In the genomic region with DNA sequence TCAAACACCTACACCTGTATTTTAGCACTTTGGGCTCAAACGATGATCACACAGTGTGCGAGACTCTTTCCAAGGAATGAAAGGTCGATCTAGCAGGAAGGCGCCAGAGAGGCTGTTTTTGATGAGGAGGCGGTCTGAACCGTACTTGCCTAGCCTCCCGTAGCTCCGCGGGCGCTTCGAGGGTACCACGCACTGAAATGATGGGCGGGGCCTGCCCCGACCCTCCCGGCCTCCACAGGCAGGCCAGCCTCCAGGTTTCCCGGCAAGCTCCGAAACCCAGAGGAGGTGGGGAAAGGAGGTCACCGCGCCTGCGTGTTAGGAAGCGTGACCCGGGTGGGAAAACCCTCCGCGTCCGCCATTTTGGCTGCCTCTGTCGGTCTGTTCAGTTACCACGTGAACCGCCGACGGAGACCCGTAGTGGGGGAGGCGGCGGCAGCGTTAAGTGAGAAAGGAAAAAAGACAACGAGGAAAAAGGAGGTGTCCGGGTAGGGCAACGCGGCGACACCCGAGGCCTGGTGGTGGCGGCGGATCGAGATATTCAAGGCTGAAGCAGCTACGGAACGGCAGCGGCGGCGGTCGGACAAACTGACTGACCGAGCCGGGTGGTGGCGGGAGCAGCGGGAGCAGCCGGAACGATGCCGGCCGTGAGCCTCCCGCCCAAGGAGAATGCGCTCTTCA, we compare ENCODE assay signal across 8 cellular contexts. TPM values are rescaled to one million over a fixed set of nuclear protein-coding genes. Genes with fewer than 3 reads are reported as not detected.
DNase-seq lines count a peak whose midpoint lies in the region; ATAC-seq and TF ChIP-seq lines count a peak whose summit lies in the region.

A gene (plus strand): TSS at position 363 of the 678 bp plus-strand sequence. CDS start 273 bp downstream, at position 636.

- no peak for TF ChIP-seq EP300 in gastroesophageal sphincter (IDR thresholded peaks at IDR 0.05)

- ATAC-seq in gastroesophageal sphincter: peak; percentile 98

- H3K9ac ChIP-seq in SK-N-MC (ENCODE audit: insufficient read length): peak within 1 kb of the TSS; percentile 99

- 0% methylated on average over 2 to 22 of the region's 59 CpGs for WGBS in gastroesophageal sphincter (ENCODE audit: low coverage in 1 of 2), 2 donors

- H3K9me3 ChIP-seq in SK-N-MC (ENCODE audit: low read depth, low read length) (peaks cover 16% of the 10 kb centered on the region), gastroesophageal sphincter (no peaks in the 10 kb centered on the region)

- H3K27me3 ChIP-seq in gastroesophageal sphincter: no peaks in the 10 kb centered on the region

- peak within 1 kb of the TSS; percentile 91 for H3K4me3 ChIP-seq in NB4 (ENCODE audit: low read depth, low read length)
- peak within 1 kb of the TSS; percentile 88 for H3K4me3 ChIP-seq in SK-N-MC
- H3K4me3 ChIP-seq in gastroesophageal sphincter: peak within 1 kb of the TSS; percentile 90 to 98

- H3K4me3 Mint-ChIP-seq in HFFc6: peak within 1 kb of the TSS; percentile 99
- peak within 1 kb of the TSS; percentile 99 for H3K4me3 Mint-ChIP-seq in activated naive CD4-positive, alpha-beta T cell treated with anti-CD3 and anti-CD28 coated beads, Interleukin-2, amount 10 ng/mL, durations not matched to agents 7 days and 5 days

- H3K4me1 Mint-ChIP-seq in HFFc6 (ENCODE audit: low read depth): peaks cover 56% of the 10 kb centered on the region
- peaks cover 54% of the 10 kb centered on the region for H3K4me1 Mint-ChIP-seq in activated naive CD4-positive, alpha-beta T cell treated with anti-CD3 and anti-CD28 coated beads, Interleukin-2, amount 10 ng/mL, durations not matched to agents 7 days and 5 days

- DNase-seq in GM04503 (ENCODE audit: low read depth) (peak; percentile 76), HFFc6 (peak; percentile 97), NB4 (ENCODE audit: low read depth) (peak; percentile 99), SK-N-MC (ENCODE audit: low read depth, low spot score) (peak; percentile 84), non-pigmented ciliary epithelial cell (ENCODE audit: low read depth) (peak; percentile 77), superior temporal gyrus (ENCODE audit: extremely low spot score) (peak; percentile 99)
- DNase-seq in activated naive CD4-positive, alpha-beta T cell treated with anti-CD3 and anti-CD28 coated beads, Interleukin-2, amount 10 ng/mL, durations not matched to agents 7 days and 5 days: peak; percentile 97

- H3K27me3 Mint-ChIP-seq in HFFc6 (ENCODE audit: insufficient read depth): peaks cover 5% of the 10 kb centered on the region
- peaks cover 4% of the 10 kb centered on the region for H3K27me3 Mint-ChIP-seq in activated naive CD4-positive, alpha-beta T cell treated with anti-CD3 and anti-CD28 coated beads, Interleukin-2, amount 10 ng/mL, durations not matched to agents 7 days and 5 days

- no peaks in the 10 kb centered on the region for H3K9me3 Mint-ChIP-seq in HFFc6
- H3K9me3 Mint-ChIP-seq in activated naive CD4-positive, alpha-beta T cell treated with anti-CD3 and anti-CD28 coated beads, Interleukin-2, amount 10 ng/mL, durations not matched to agents 7 days and 5 days: no peaks in the 10 kb centered on the region

- H3K27ac ChIP-seq in SK-N-MC: peak within 1 kb of the TSS; percentile 93
- H3K27ac ChIP-seq in gastroesophageal sphincter: peak within 1 kb of the TSS; percentile 92 to 95 (median 94)

- TF ChIP-seq POLR2A in NB4 (IDR thresholded peaks at IDR 0.05; ENCODE audit: extremely low read depth, insufficient read length) (peak; percentile 66), gastroesophageal sphincter (IDR thresholded peaks at IDR 0.05) (peak; percentile 69 to 71)

- peaks cover 0 to 81% (median 11%) of the 10 kb centered on the region in 3 donors for H3K4me1 ChIP-seq in gastroesophageal sphincter

- CTCF ChIA-PET in activated naive CD4-positive, alpha-beta T cell treated with anti-CD3 and anti-CD28 coated beads, Interleukin-2, amount 10 ng/mL, durations not matched to agents 7 days and 5 days (lab: Charles Lee): interaction anchor here (0.6 to 1.5 kb wide), 7 partner anchors 14 to 271 kb away, joined by 3 to 5 read pairs (median 3); a partner anchor contains a TSS

- H3K27ac Mint-ChIP-seq in HFFc6: peak within 1 kb of the TSS; percentile 98
- H3K27ac Mint-ChIP-seq in activated naive CD4-positive, alpha-beta T cell treated with anti-CD3 and anti-CD28 coated beads, Interleukin-2, amount 10 ng/mL, durations not matched to agents 7 days and 5 days: peak within 1 kb of the TSS; percentile 100

- peaks cover 33% of the 10 kb centered on the region for H3K36me3 Mint-ChIP-seq in HFFc6 (ENCODE audit: low read depth)
- H3K36me3 Mint-ChIP-seq in activated naive CD4-positive, alpha-beta T cell treated with anti-CD3 and anti-CD28 coated beads, Interleukin-2, amount 10 ng/mL, durations not matched to agents 7 days and 5 days: peaks cover 20% of the 10 kb centered on the region

- no peak for TF ChIP-seq CTCF in HFFc6 (IDR thresholded peaks at IDR 0.05)
- TF ChIP-seq CTCF in NB4 (IDR thresholded peaks at IDR 0.05; ENCODE audit: low read depth, low read length): no peak
- no peak for TF ChIP-seq CTCF in gastroesophageal sphincter (IDR thresholded peaks at IDR 0.05)

- H3K36me3 ChIP-seq in SK-N-MC (ENCODE audit: insufficient read depth, low read length) (peaks cover 39% of the 10 kb centered on the region), gastroesophageal sphincter (peaks cover 0 to 4% of the 10 kb centered on the region in 2 donors)

RNA-seq across cellular contexts. Expression of the gene that starts here (rescaled TPM):
- 10 to 100 TPM; 63.0 to 72.0 (median 69.6) TPM for total RNA-seq in HFFc6 (2021; fragmentation: NEBNext Ultra II Directional; extraction: Animal tissue kit (Norgen Biotek cat#: 25700))
- total RNA-seq in gastroesophageal sphincter: 10 to 100 TPM; 23.9 to 34.1 (median 32.2) TPM

Comparison
In these comparisons a context has a peak if more than half of its experiments do, and no peak if none do; other contexts are left out.
1. Peak in every context shown above with its lines: DNase-seq, ATAC-seq, H3K4me3 ChIP-seq and H3K27ac ChIP-seq.